Comparison of ENCODE assay signal across 12 cellular contexts in the genomic region with DNA sequence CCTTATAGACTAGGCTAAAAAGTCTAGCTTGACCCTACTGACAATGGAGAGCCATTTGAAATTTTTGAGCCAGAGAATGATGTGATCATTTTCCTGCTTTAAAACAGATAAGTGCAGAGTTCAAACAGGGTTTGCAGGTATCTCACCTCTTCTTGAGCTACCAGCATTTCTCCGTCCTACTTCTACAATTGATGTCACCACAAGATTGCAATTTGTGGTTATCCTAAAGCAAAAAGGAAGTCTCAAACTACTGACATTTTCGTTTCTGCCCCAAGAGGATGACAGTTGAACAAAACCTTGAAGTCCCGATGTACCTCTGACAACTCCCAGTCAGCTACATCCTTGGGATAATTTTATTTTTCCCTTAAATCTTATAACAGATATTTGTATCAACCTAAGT.
DNase-seq lines count a peak whose midpoint lies in the region; ATAC-seq, FAIRE-seq and TF ChIP-seq lines count a peak whose summit lies in the region.
"Had no signal": no experiment of that assay in that cellular context is flagged by ENCODE, and none has a peak within 500 bp of the region (broad histone marks: within the 10 kb centered on the region; RNA-seq: fewer than 3 reads in every experiment).

No MANE protein-coding gene starts in this region.

- ATAC-seq in CD4-positive, alpha-beta T cell (ENCODE audit: poor library complexity), result peak; percentile 73
- peak; percentile 44 for ATAC-seq in GM19452 (IDR thresholded peaks at IDR 0.05; ENCODE audit: unreplicated experiment)
- no peak for ATAC-seq in HG02588 (IDR thresholded peaks at IDR 0.05; ENCODE audit: unreplicated experiment)
- no peak for ATAC-seq in GM19023 (IDR thresholded peaks at IDR 0.05; ENCODE audit: unreplicated experiment)
- ATAC-seq: foreskin keratinocyte had no signal

- H3K4me3 ChIP-seq in kidney (ENCODE audit: low read length in 2 of 2) (peak overlapping the region in 1 of 2 donors; percentile 45), WERI-Rb-1 (ENCODE audit: low read depth, low read length) (no peak overlapping the region)

- no peaks in the 10 kb centered on the region for H3K27me3 ChIP-seq in CD4-positive, alpha-beta T cell (ENCODE audit: control insufficient read depth, insufficient read depth, low read length)
- H3K27me3 ChIP-seq in WERI-Rb-1 (ENCODE audit: insufficient read depth, low read depth, severe bottlenecking), result no peaks in the 10 kb centered on the region

- H3K4me1 ChIP-seq in kidney (ENCODE audit: control insufficient read depth in 1 of 2, insufficient read depth in 1 of 2, low read depth in 1 of 2, low read length in 2 of 2), result peaks cover 2 to 8% of the 10 kb centered on the region in 2 donors
- H3K4me1 ChIP-seq: foreskin keratinocyte had no signal

- H3K36me3 ChIP-seq in kidney (ENCODE audit: control insufficient read depth in 1 of 2, insufficient read depth in 2 of 2, low read length in 2 of 2), result no peaks in the 10 kb centered on the region
- no peaks in the 10 kb centered on the region for H3K36me3 ChIP-seq in WERI-Rb-1

- H3K36me3 Mint-ChIP-seq in CD4-positive, alpha-beta T cell (ENCODE audit: low read depth), result no peaks in the 10 kb centered on the region

- peak overlapping the region; percentile 24 for H3K27ac Mint-ChIP-seq in CD4-positive, alpha-beta T cell
- H3K27ac Mint-ChIP-seq: endodermal cell had no signal

- intact Hi-C loops in CD4-positive, alpha-beta T cell (cut with DNase I, micrococcal nuclease), result loop anchor here in 1 of 2 experiments (10.0 kb wide), 1 partner anchor 86 kb away; a partner anchor contains a TSS
- intact Hi-C loops in kidney (cut with DNase I), result no loop called here

- H3K9ac ChIP-seq in kidney (ENCODE audit: low read length in 2 of 2), result no peak overlapping the region

- H3K9me3 ChIP-seq in CD4-positive, alpha-beta T cell (ENCODE audit: control insufficient read depth, low read length), result no peaks in the 10 kb centered on the region
- H3K9me3 ChIP-seq in kidney (ENCODE audit: control insufficient read depth in 1 of 2, low read length in 2 of 2) (no peaks in the 10 kb centered on the region), WERI-Rb-1 (ENCODE audit: severe bottlenecking) (no peaks in the 10 kb centered on the region)

- H3K9me3 Mint-ChIP-seq in CD4-positive, alpha-beta T cell, result no peaks in the 10 kb centered on the region

- no peak overlapping the region for H3K27ac ChIP-seq in CD4-positive, alpha-beta T cell (ENCODE audit: low read depth, low read length)
- peak overlapping the region; percentile 57 to 76 for H3K27ac ChIP-seq in kidney (ENCODE audit: low read depth in 2 of 2, low read length in 2 of 2)
- H3K27ac ChIP-seq in WERI-Rb-1, result no peak overlapping the region
- H3K27ac ChIP-seq: foreskin keratinocyte had no signal

- H3K4me3 Mint-ChIP-seq in CD4-positive, alpha-beta T cell, result no peak overlapping the region
- H3K4me3 Mint-ChIP-seq: endodermal cell had no signal

- CTCF ChIA-PET in CD4-positive, alpha-beta T cell (lab: Charles Lee), result interaction anchor here (0.7 to 1.4 kb wide), 2 partner anchors 21 to 84 kb away, joined by 3 to 4 read pairs; no protein-coding TSS in a partner anchor

- TF ChIP-seq CTCF in CD4-positive, alpha-beta T cell (IDR thresholded peaks at IDR 0.05), result no peak
- TF ChIP-seq CTCF in kidney (IDR thresholded peaks at IDR 0.05; ENCODE audit: borderline replicate concordance, extremely low read depth, insufficient read depth) (no peak), WERI-Rb-1 (IDR thresholded peaks at IDR 0.05; ENCODE audit: low read depth, low read length) (no peak)

- H3K27me3 Mint-ChIP-seq in CD4-positive, alpha-beta T cell, result no peaks in the 10 kb centered on the region

- DNase-seq in CD4-positive, alpha-beta T cell, result no peak
- DNase-seq in NOMO-1 (lab: John Stamatoyannopoulos, UW; ENCODE audit: unreplicated experiment in 2 of 2) (peak; percentile 66 to 86), kidney (no peak), NCI-H1048 (lab: John Stamatoyannopoulos, UW) (no peak), WERI-Rb-1 (no peak)
- DNase-seq: endodermal cell, foreskin keratinocyte, Karpas-422 had no signal

- peaks cover 55% of the 10 kb centered on the region for H3K4me1 Mint-ChIP-seq in CD4-positive, alpha-beta T cell (ENCODE audit: low read depth)

- no peak for FAIRE-seq in kidney (lab: Jason Lieb, UNC)
- FAIRE-seq: islet of Langerhans had no signal

- POLR2A ChIA-PET in CD4-positive, alpha-beta T cell (lab: Charles Lee), result interaction anchor here (1.0 to 1.2 kb wide), 2 partner anchors 86 to 151 kb away, joined by 3 read pairs; a partner anchor contains a TSS

Comparison
In these comparisons a context has a peak if more than half of its experiments do, and no peak if none do; other contexts are left out.
1. ATAC-seq: peak in CD4-positive, alpha-beta T cell (single experiment) and GM19452 (single experiment); none in HG02588 (single experiment) and GM19023 (single experiment).
2. DNase-seq: peak in NOMO-1 (2 of 2); none in CD4-positive, alpha-beta T cell (0 of 10), kidney (single experiment), NCI-H1048 (single experiment) and WERI-Rb-1 (single experiment).
3. H3K27ac ChIP-seq: peak in kidney (2 of 2); none in CD4-positive, alpha-beta T cell (single experiment) and WERI-Rb-1 (single experiment).